14 cellular contexts compared by ENCODE assay signal in genomic region chr9:86902606-86903460, GRCh38. TPM values are rescaled to one million over a fixed set of nuclear protein-coding genes. Genes with fewer than 3 reads are reported as not detected.
DNase-seq lines count a peak whose midpoint lies in the region; ATAC-seq and TF ChIP-seq lines count a peak whose summit lies in the region.
"Had no signal": no experiment of that assay in that cellular context is flagged by ENCODE, and none has a peak within 500 bp of the region (broad histone marks: within the 10 kb centered on the region; RNA-seq: fewer than 3 reads in every experiment).

No MANE protein-coding gene starts in this region.

- no peak; the same call in 1 of the 3 replicates for ATAC-seq in SK-N-SH treated with all-trans-retinoic acid at 6 μM for 48 hours
- ATAC-seq: natural killer cell treated with Interleukin-12 subunit alpha and Interleukin-12 subunit beta and Interleukin-15 and Interleukin-18, amount 100 ng/mL, for 72 hours had no signal

- H3K4me3 ChIP-seq in SK-N-SH (ENCODE audit: low read depth in 2 of 2, low read length in 1 of 2): no peak overlapping the region
- peak overlapping the region in 2 of 4 donors; percentile 17 to 27 for H3K4me3 ChIP-seq in esophagus muscularis mucosa
- peak overlapping the region; percentile 43 for H3K4me3 ChIP-seq in smooth muscle cell

- H3K27ac Mint-ChIP-seq in mesothelial cell of epicardium: no peak overlapping the region
- no peak overlapping the region for H3K27ac Mint-ChIP-seq in activated CD4-positive, alpha-beta T cell treated with anti-CD3 and anti-CD28 coated beads, Interleukin-2, amount 10 ng/mL, durations not matched to agents 7 days and 5 days
- H3K27ac Mint-ChIP-seq: natural killer cell treated with Interleukin-12 subunit alpha and Interleukin-12 subunit beta and Interleukin-15 and Interleukin-18, amount 100 ng/mL, for 72 hours had no signal

- H3K9me2 ChIP-seq in SK-N-SH: no peaks in the 10 kb centered on the region

- TF ChIP-seq EP300 in SK-N-SH (IDR thresholded peaks at IDR 0.05; ENCODE audit: borderline replicate concordance in 1 of 2, low read depth in 1 of 2, low read length in 1 of 2): no peak
- no peak for TF ChIP-seq EP300 in esophagus muscularis mucosa (IDR thresholded peaks at IDR 0.05)

- H3F3A ChIP-seq in SK-N-SH (replicated peaks; ENCODE audit: insufficient read depth) (no peaks in the 10 kb centered on the region), smooth muscle cell (ENCODE audit: low read depth) (no peaks in the 10 kb centered on the region)

- no peaks in the 10 kb centered on the region for H3K36me3 Mint-ChIP-seq in mesothelial cell of epicardium
- no peaks in the 10 kb centered on the region for H3K36me3 Mint-ChIP-seq in activated CD4-positive, alpha-beta T cell treated with anti-CD3 and anti-CD28 coated beads, Interleukin-2, amount 10 ng/mL, durations not matched to agents 7 days and 5 days (ENCODE audit: low read depth)
- H3K36me3 Mint-ChIP-seq: natural killer cell treated with Interleukin-12 subunit alpha and Interleukin-12 subunit beta and Interleukin-15 and Interleukin-18, amount 100 ng/mL, for 72 hours had no signal

- peaks cover 7% of the 10 kb centered on the region for H3K27me3 Mint-ChIP-seq in mesothelial cell of epicardium (ENCODE audit: low read depth)
- peaks cover 35% of the 10 kb centered on the region for H3K27me3 Mint-ChIP-seq in activated CD4-positive, alpha-beta T cell treated with anti-CD3 and anti-CD28 coated beads, Interleukin-2, amount 10 ng/mL, durations not matched to agents 7 days and 5 days

- H4K20me1 ChIP-seq in SK-N-SH (ENCODE audit: insufficient read depth) (no peaks in the 10 kb centered on the region), smooth muscle cell (ENCODE audit: low read depth) (no peaks in the 10 kb centered on the region)

- H3K4me1 ChIP-seq in SK-N-SH (ENCODE audit: control insufficient read depth in 1 of 2, insufficient read depth in 2 of 2, low read depth in 1 of 2, low read length in 1 of 2): peaks cover 0 to 9% of the 10 kb centered on the region in 2 experiments; a peak in 1 of 4 replicates
- H3K4me1 ChIP-seq in esophagus muscularis mucosa: peaks cover 0 to 13% (median 10%) of the 10 kb centered on the region in 4 donors
- no peaks in the 10 kb centered on the region for H3K4me1 ChIP-seq in smooth muscle cell (ENCODE audit: low read depth)

- H3K9me3 Mint-ChIP-seq in mesothelial cell of epicardium: peaks cover 9% of the 10 kb centered on the region
- no peaks in the 10 kb centered on the region for H3K9me3 Mint-ChIP-seq in activated CD4-positive, alpha-beta T cell treated with anti-CD3 and anti-CD28 coated beads, Interleukin-2, amount 10 ng/mL, durations not matched to agents 7 days and 5 days
- H3K9me3 Mint-ChIP-seq: natural killer cell treated with Interleukin-12 subunit alpha and Interleukin-12 subunit beta and Interleukin-15 and Interleukin-18, amount 100 ng/mL, for 72 hours had no signal

- peak; percentile 26 for DNase-seq in SK-N-SH
- DNase-seq in esophagus muscularis mucosa (ENCODE audit: extremely low spot score): peak; percentile 72
- no peak for DNase-seq in mesothelial cell of epicardium (ENCODE audit: low spot score in 2 of 2, unreplicated experiment in 2 of 2)
- no peak for DNase-seq in smooth muscle cell (lab: John Stamatoyannopoulos, UW; ENCODE audit: unreplicated experiment)
- DNase-seq in stimulated activated CD8-positive, alpha-beta memory T cell treated with anti-CD3 and anti-CD28 coated beads, Interleukin-4, amount 100 ng/mL, for 48 hours: no peak
- DNase-seq in activated CD4-positive, alpha-beta T cell treated with anti-CD3 and anti-CD28 coated beads, Interleukin-2, amount 10 ng/mL, durations not matched to agents 7 days and 5 days: no peak
- DNase-seq in stimulated activated naive CD4-positive, alpha-beta T cell treated with Interleukin-2 at 50 U/mL for 16 hours (lab: John Stamatoyannopoulos, UW): no peak
- DNase-seq: DMS 273 treated with DMSO at 0.1 percent for 48 hours; NCI-H524; RPMI8226; stimulated activated CD4-positive, alpha-beta T cell treated with anti-CD3 and anti-CD28 coated beads, Interleukin-4, amount 100 ng/mL, for 24 hours had no signal

- CTCF ChIA-PET in SK-N-SH (lab: Yijun Ruan, JAX): interaction anchor here (1.3 kb wide), 1 partner anchor 178 kb away, joined by 3 read pairs; no protein-coding TSS in a partner anchor
- CTCF ChIA-PET in activated CD4-positive, alpha-beta T cell treated with anti-CD3 and anti-CD28 coated beads, Interleukin-2, amount 10 ng/mL, durations not matched to agents 7 days and 5 days (lab: Charles Lee): no interaction called here

- WGBS in SK-N-SH (ENCODE audit: low lambda C conversion rate): 65% methylated on average over 32 of the region's 35 CpGs
- WGBS in esophagus muscularis mucosa: 31% methylated on average over 35 of the region's 35 CpGs
- 4% methylated on average over 29 of the region's 35 CpGs for WGBS in smooth muscle cell (ENCODE audit: low lambda C conversion rate)

- TF ChIP-seq RAD21 in SK-N-SH (IDR thresholded peaks at IDR 0.05; ENCODE audit: low read length): no peak

- no peak overlapping the region for H3K4me2 ChIP-seq in SK-N-SH
- peak overlapping the region; percentile 86 for H3K4me2 ChIP-seq in smooth muscle cell

- H3K4me1 Mint-ChIP-seq in mesothelial cell of epicardium: peaks cover 36% of the 10 kb centered on the region
- no peaks in the 10 kb centered on the region for H3K4me1 Mint-ChIP-seq in activated CD4-positive, alpha-beta T cell treated with anti-CD3 and anti-CD28 coated beads, Interleukin-2, amount 10 ng/mL, durations not matched to agents 7 days and 5 days

- no peak for TF ChIP-seq CTCF in SK-N-SH (IDR thresholded peaks at IDR 0.05)
- no peak for TF ChIP-seq CTCF in esophagus muscularis mucosa (IDR thresholded peaks at IDR 0.05)
- no peak for TF ChIP-seq CTCF in mesothelial cell of epicardium (IDR thresholded peaks at IDR 0.05; ENCODE audit: unreplicated experiment)
- no peak for TF ChIP-seq CTCF in smooth muscle cell (IDR thresholded peaks at IDR 0.05; ENCODE audit: borderline replicate concordance, insufficient read depth, poor library complexity, severe bottlenecking)

- H3K27me3 ChIP-seq in SK-N-SH (ENCODE audit: insufficient read depth) (no peaks in the 10 kb centered on the region), esophagus muscularis mucosa (peaks cover 0 to 19% (median 3%) of the 10 kb centered on the region in 4 donors), smooth muscle cell (ENCODE audit: low read depth) (peaks cover 21% of the 10 kb centered on the region)

- peak overlapping the region; percentile 69 for H3K4me3 Mint-ChIP-seq in mesothelial cell of epicardium
- no peak overlapping the region for H3K4me3 Mint-ChIP-seq in activated CD4-positive, alpha-beta T cell treated with anti-CD3 and anti-CD28 coated beads, Interleukin-2, amount 10 ng/mL, durations not matched to agents 7 days and 5 days
- H3K4me3 Mint-ChIP-seq: natural killer cell treated with Interleukin-12 subunit alpha and Interleukin-12 subunit beta and Interleukin-15 and Interleukin-18, amount 100 ng/mL, for 72 hours had no signal

- POLR2A ChIA-PET in SK-N-SH (lab: Yijun Ruan, JAX): interaction anchor here (0.6 kb wide), 1 partner anchor 16 kb away, joined by 5 read pairs; no protein-coding TSS in a partner anchor
- POLR2A ChIA-PET in activated CD4-positive, alpha-beta T cell treated with anti-CD3 and anti-CD28 coated beads, Interleukin-2, amount 10 ng/mL, durations not matched to agents 7 days and 5 days (lab: Charles Lee): no interaction called here

- no peak for TF ChIP-seq POLR2A in esophagus muscularis mucosa (IDR thresholded peaks at IDR 0.05; ENCODE audit: low read depth)

- intact Hi-C loops in esophagus muscularis mucosa (cut with DNase I): no loop called here

- H3K79me2 ChIP-seq in SK-N-SH (ENCODE audit: insufficient read depth) (no peaks in the 10 kb centered on the region), smooth muscle cell (ENCODE audit: low read depth) (no peaks in the 10 kb centered on the region)

- H3K9me3 ChIP-seq in SK-N-SH (no peaks in the 10 kb centered on the region), esophagus muscularis mucosa (peaks cover 0 to 4% (median 0%) of the 10 kb centered on the region in 4 donors), smooth muscle cell (replicated peaks; ENCODE audit: low read depth) (no peaks in the 10 kb centered on the region)

- H2AFZ ChIP-seq in SK-N-SH (ENCODE audit: low read depth): no peak overlapping the region
- H2AFZ ChIP-seq in smooth muscle cell (ENCODE audit: low read depth): peak overlapping the region; percentile 65

- H3K27ac ChIP-seq in SK-N-SH (ENCODE audit: low read depth in 2 of 2, low read length in 1 of 2): no peak overlapping the region
- H3K27ac ChIP-seq in esophagus muscularis mucosa (replicated peaks in 1 of 4): no peak overlapping the region
- H3K27ac ChIP-seq in smooth muscle cell (ENCODE audit: low read depth): no peak overlapping the region
- H3K27ac ChIP-seq: 22Rv1 had no signal

- H3K36me3 ChIP-seq in SK-N-SH (replicated peaks in 1 of 2; ENCODE audit: control insufficient read depth in 1 of 2, insufficient read depth in 2 of 2, low read length in 1 of 2) (no peaks in the 10 kb centered on the region), esophagus muscularis mucosa (no peaks in the 10 kb centered on the region), smooth muscle cell (ENCODE audit: low read depth) (no peaks in the 10 kb centered on the region)

- H3K9ac ChIP-seq in SK-N-SH: no peak overlapping the region
- H3K9ac ChIP-seq in smooth muscle cell (ENCODE audit: low read depth): no peak overlapping the region

TF ChIP-seq in SK-N-SH treated with all-trans-retinoic acid at 6 μM for 48 hours, 23 proteins besides CTCF, POLR2A, EP300 and RAD21 (continues in another document):
- TF ChIP-seq ARNTL (CRISPR knock-in tag; IDR thresholded peaks at IDR 0.05; ENCODE audit: borderline replicate concordance, low read depth) (no peak), ZFP30 (CRISPR knock-in tag; IDR thresholded peaks at IDR 0.05) (no peak), BACH2 (CRISPR knock-in tag; IDR thresholded peaks at IDR 0.05; ENCODE audit: borderline replicate concordance) (no peak), ESRRG (CRISPR knock-in tag; IDR thresholded peaks at IDR 0.05) (no peak), SNAI2 (CRISPR knock-in tag; IDR thresholded peaks at IDR 0.05) (no peak)

RNA-seq across cellular contexts. Expression of gene GAS1, which starts 44.5 kb away (rescaled TPM):
- polyA plus RNA-seq in SK-N-SH (2012; rRNA removed) (37.8 and 38.9 TPM in 2 replicates), smooth muscle cell (72.5 and 134 TPM in 2 replicates)
- 31.7 and 34.2 TPM in 2 replicates for polyA plus RNA-seq in SK-N-SH (2012; cell fraction: cytosol; rRNA removed)
- polyA plus RNA-seq in SK-N-SH (2012; cell fraction: nucleus; rRNA removed): 34.5 and 40.1 TPM in 2 replicates
- total RNA-seq in esophagus muscularis mucosa (100 to 1,000 TPM in 2 of 4 donors, 10 to 100 TPM in 2; 47.4 to 152 (median 86.5) TPM), mesothelial cell of epicardium (47.8 to 50.6 TPM (median 49.1 TPM) in 3 replicates), smooth muscle cell (74.8 and 82.6 TPM in 2 replicates)
- total RNA-seq in activated CD4-positive, alpha-beta T cell treated with anti-CD3 and anti-CD28 coated beads, Interleukin-2, amount 10 ng/mL, durations not matched to agents 7 days and 5 days: under 1 TPM; 0.54 to 0.62 TPM

Comparison
In these comparisons a context has a peak if more than half of its experiments do, and no peak if none do; other contexts are left out.
1. DNase-seq: peak in SK-N-SH (single experiment) and esophagus muscularis mucosa (single experiment); none in mesothelial cell of epicardium (0 of 2), smooth muscle cell (single experiment), stimulated activated CD8-positive, alpha-beta memory T cell treated with anti-CD3 and anti-CD28 coated beads, Interleukin-4, amount 100 ng/mL, for 48 hours (single experiment), activated CD4-positive, alpha-beta T cell treated with anti-CD3 and anti-CD28 coated beads, Interleukin-2, amount 10 ng/mL, durations not matched to agents 7 days and 5 days (single experiment) and stimulated activated naive CD4-positive, alpha-beta T cell treated with Interleukin-2 at 50 U/mL for 16 hours (single experiment).
2. RNA of gene GAS1, which starts 44.5 kb away (total RNA-seq): 47.4 to 152 TPM in esophagus muscularis mucosa, 74.8 to 82.6 TPM in smooth muscle cell and 47.8 to 50.6 TPM in mesothelial cell of epicardium; 0.54 to 0.62 TPM in activated CD4-positive, alpha-beta T cell treated with anti-CD3 and anti-CD28 coated beads, Interleukin-2, amount 10 ng/mL, durations not matched to agents 7 days and 5 days; every median in the first group is over 10 times any median in the second.